Comparison of ENCODE assay signal across 30 cellular contexts in genomic region chr16:68347605-68348004, GRCh38.
"Had no signal": no experiment of that assay in that cellular context is flagged by ENCODE, and none has a peak within 500 bp of the region (broad histone marks: within the 10 kb centered on the region; RNA-seq: fewer than 3 reads in every experiment).

No MANE protein-coding gene starts in this region.

- H3K27me3 ChIP-seq: brain microvascular endothelial cell, gastrocnemius medialis, sigmoid colon, upper lobe of left lung, vagina had no signal

- DNase-seq: activated CD4-positive, alpha-beta T cell treated with anti-CD3 and anti-CD28 coated beads for 36 hours; activated CD4-positive, CD25-positive, alpha-beta regulatory T cell; activated CD8-positive, alpha-beta memory T cell treated with anti-CD3 and anti-CD28 coated beads for 24 hours; activated gamma-delta T cell; activated naive CD4-positive, alpha-beta T cell treated with anti-CD3 and anti-CD28 coated beads, Interleukin-2, amount 50 U/mL, for 16 hours; anterior cingulate cortex; brain microvascular endothelial cell; cortex of kidney; effector memory CD8-positive, alpha-beta T cell; erythroblast; glutamatergic neuron; left colon; naive thymus-derived CD4-positive, alpha-beta T cell; occipital lobe; psoas muscle; sigmoid colon; small intestine; stimulated activated CD4-positive, alpha-beta T cell treated with anti-CD3 and anti-CD28 coated beads, Interleukin-1b, Interleukin-23, amount 100 ng/mL, for 48 hours; stimulated activated CD4-positive, alpha-beta T cell treated with anti-CD3 and anti-CD28 coated beads, Interleukin-4, amount 100 ng/mL, for 4 hours; stimulated activated CD8-positive, alpha-beta memory T cell treated with anti-CD3 and anti-CD28 coated beads, Interleukin-4, amount 100 ng/mL, for 48 hours; stimulated activated naive CD8-positive, alpha-beta T cell treated with anti-CD3 and anti-CD28 coated beads, Interleukin-15, amount 100 ng/mL, for 72 hours; T-helper 1 cell; upper lobe of left lung had no signal

- H3K27ac Mint-ChIP-seq: activated CD4-positive, alpha-beta T cell treated with anti-CD3 and anti-CD28 coated beads for 36 hours; mesothelial cell of epicardium; stimulated activated naive CD8-positive, alpha-beta T cell treated with anti-CD3 and anti-CD28 coated beads, Interleukin-15, amount 100 ng/mL, for 72 hours; T-helper 2 cell treated with Interferon-gamma antibody and Interleukin-4, amounts not matched to agents 5 μg/mL and 100 μg/mL, for 36 hours had no signal

- H3K9ac ChIP-seq: parathyroid adenoma had no signal

- H3K4me1 ChIP-seq: parathyroid adenoma, sigmoid colon, vagina had no signal

- H3K4me3 Mint-ChIP-seq: activated CD4-positive, alpha-beta T cell treated with anti-CD3 and anti-CD28 coated beads for 36 hours; effector memory CD8-positive, alpha-beta T cell; mesothelial cell of epicardium; naive thymus-derived CD4-positive, alpha-beta T cell; neural crest cell; stimulated activated memory B cell treated with anti-CD40 and anti-IgM and Interleukin-4, amounts not matched to agents 10 μg/mL and 1 μg/mL and 100 μg/mL, for 72 hours; stimulated activated naive CD8-positive, alpha-beta T cell treated with anti-CD3 and anti-CD28 coated beads, Interleukin-15, amount 100 ng/mL, for 72 hours; T-helper 2 cell treated with Interferon-gamma antibody and Interleukin-4, amounts not matched to agents 5 μg/mL and 100 μg/mL, for 36 hours had no signal

- H3K4me3 ChIP-seq: gastrocnemius medialis, psoas muscle, sigmoid colon, upper lobe of left lung, vagina had no signal

- H3K9me3 Mint-ChIP-seq: effector memory CD8-positive, alpha-beta T cell; mesothelial cell of epicardium; neural crest cell; stimulated activated memory B cell treated with anti-CD40 and anti-IgM and Interleukin-4, amounts not matched to agents 10 μg/mL and 1 μg/mL and 100 μg/mL, for 72 hours; stimulated activated naive CD8-positive, alpha-beta T cell treated with anti-CD3 and anti-CD28 coated beads, Interleukin-15, amount 100 ng/mL, for 72 hours; T-helper 2 cell treated with Interferon-gamma antibody and Interleukin-4, amounts not matched to agents 5 μg/mL and 100 μg/mL, for 36 hours had no signal

- H3K9me3 ChIP-seq: gastrocnemius medialis, psoas muscle, sigmoid colon, upper lobe of left lung, vagina had no signal

- ATAC-seq: activated CD4-positive, alpha-beta T cell treated with anti-CD3 and anti-CD28 coated beads for 36 hours; effector memory CD8-positive, alpha-beta T cell; left colon; naive thymus-derived CD4-positive, alpha-beta T cell; stimulated activated memory B cell treated with anti-CD40 and anti-IgM and Interleukin-4, amounts not matched to agents 10 μg/mL and 1 μg/mL and 100 μg/mL, for 72 hours; stimulated activated naive CD8-positive, alpha-beta T cell treated with anti-CD3 and anti-CD28 coated beads, Interleukin-15, amount 100 ng/mL, for 72 hours had no signal

- H3K27me3 Mint-ChIP-seq: activated CD4-positive, alpha-beta T cell treated with anti-CD3 and anti-CD28 coated beads for 36 hours; effector memory CD8-positive, alpha-beta T cell; naive thymus-derived CD4-positive, alpha-beta T cell; stimulated activated memory B cell treated with anti-CD40 and anti-IgM and Interleukin-4, amounts not matched to agents 10 μg/mL and 1 μg/mL and 100 μg/mL, for 72 hours; stimulated activated naive CD8-positive, alpha-beta T cell treated with anti-CD3 and anti-CD28 coated beads, Interleukin-15, amount 100 ng/mL, for 72 hours had no signal

- H3K27ac ChIP-seq: brain microvascular endothelial cell, parathyroid adenoma, sigmoid colon, upper lobe of left lung, vagina had no signal

- H3K4me1 Mint-ChIP-seq: mesothelial cell of epicardium; neural crest cell; stimulated activated memory B cell treated with anti-CD40 and anti-IgM and Interleukin-4, amounts not matched to agents 10 μg/mL and 1 μg/mL and 100 μg/mL, for 72 hours had no signal

- H2AFZ ChIP-seq: parathyroid adenoma had no signal
